Comparison of ENCODE assay signal across 1 cellular context in genomic region chr2:7749895-7750559, GRCh38.
TF ChIP-seq lines count a peak whose summit lies in the region.

No MANE protein-coding gene starts in this region.

TF ChIP-seq in SK-N-SH treated with all-trans-retinoic acid at 6 μM for 48 hours, 23 proteins besides CTCF, POLR2A, EP300 and RAD21 (continued from another document):
- no peak for TF ChIP-seq RARB (CRISPR knock-in tag; IDR thresholded peaks at IDR 0.05)
- no peak for TF ChIP-seq OSR1 (CRISPR knock-in tag; IDR thresholded peaks at IDR 0.05)
- TF ChIP-seq ZNF8 (CRISPR knock-in tag; IDR thresholded peaks at IDR 0.05): no peak
- no peak for TF ChIP-seq ZFP3 (CRISPR knock-in tag; IDR thresholded peaks at IDR 0.05)
- TF ChIP-seq ZNF565 (CRISPR knock-in tag; conservative IDR thresholded peaks at IDR 0.05; ENCODE audit: low read depth): no peak
- no peak for TF ChIP-seq ZC3H10 (CRISPR knock-in tag; IDR thresholded peaks at IDR 0.05)
- no peak for TF ChIP-seq TOX (CRISPR knock-in tag; IDR thresholded peaks at IDR 0.05; ENCODE audit: borderline replicate concordance)
- TF ChIP-seq POU6F1 (CRISPR knock-in tag; IDR thresholded peaks at IDR 0.05; ENCODE audit: borderline replicate concordance, low read depth): peak; percentile 83; the same call in 1 of the 2 replicates
- TF ChIP-seq ISL1 (CRISPR knock-in tag; IDR thresholded peaks at IDR 0.05): peak; percentile 74
